Comparison of ENCODE assay signal across 18 cellular contexts in the genomic region with DNA sequence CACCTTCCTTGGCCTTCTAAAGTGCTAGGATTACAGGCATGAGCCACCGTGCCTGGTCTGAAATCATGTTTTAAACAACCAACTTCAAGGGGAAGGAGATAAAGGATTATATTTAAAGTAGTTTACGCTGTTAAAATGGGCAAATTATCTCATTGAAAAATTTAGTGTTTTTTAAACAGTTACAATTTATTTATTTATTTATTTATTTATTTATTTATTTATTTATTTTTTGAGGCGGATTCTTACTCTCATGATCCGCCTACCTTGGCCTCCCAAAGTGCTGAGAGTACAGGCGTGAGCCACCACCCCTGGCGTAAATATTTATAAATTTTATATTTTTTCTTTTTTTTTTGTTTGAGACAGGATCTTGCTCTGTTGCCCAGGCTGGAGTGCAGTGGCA.
"Had no signal": no experiment of that assay in that cellular context is flagged by ENCODE, and none has a peak within 500 bp of the region (broad histone marks: within the 10 kb centered on the region; RNA-seq: fewer than 3 reads in every experiment).

No MANE protein-coding gene starts in this region.

- H3K27ac Mint-ChIP-seq: mesothelial cell of epicardium; natural killer cell; nephron progenitor cell; neural progenitor cell; stimulated activated naive CD8-positive, alpha-beta T cell treated with anti-CD3 and anti-CD28 coated beads, Interleukin-15, Interleukin-2, amounts not matched to agents 100 ng/mL and 50 ng/mL, for 24 hours had no signal

- H3K9me3 Mint-ChIP-seq: mesothelial cell of epicardium; naive B cell; natural killer cell; nephron progenitor cell; neural progenitor cell; stimulated activated naive CD8-positive, alpha-beta T cell treated with anti-CD3 and anti-CD28 coated beads, Interleukin-15, Interleukin-2, amounts not matched to agents 100 ng/mL and 50 ng/mL, for 24 hours had no signal

- DNase-seq: islet precursor cell; left ventricle myocardium inferior; mesendoderm; naive B cell; natural killer cell; nephron progenitor cell; occipital lobe; right lobe of liver; stimulated activated CD4-positive, alpha-beta T cell treated with anti-CD3 and anti-CD28 coated beads, Interleukin-12 subunit alpha, Interleukin-12 subunit beta, amount 100 ng/mL, for 4 hours; stimulated activated CD4-positive, alpha-beta T cell treated with anti-CD3 and anti-CD28 coated beads, Interleukin-15, amount 100 ng/mL, for 24 hours; stimulated activated CD4-positive, alpha-beta T cell treated with anti-CD3 and anti-CD28 coated beads, Interleukin-2, amount 100 ng/mL, for 24 hours; stimulated activated CD4-positive, alpha-beta T cell treated with anti-CD3 and anti-CD28 coated beads, Interleukin-4, amount 100 ng/mL, for 1 hour; stimulated activated naive CD4-positive, alpha-beta T cell; trophoblast cell; uterus had no signal

- H3K27me3 Mint-ChIP-seq: naive B cell; stimulated activated naive CD8-positive, alpha-beta T cell treated with anti-CD3 and anti-CD28 coated beads, Interleukin-15, Interleukin-2, amounts not matched to agents 100 ng/mL and 50 ng/mL, for 24 hours had no signal

- H3K4me1 Mint-ChIP-seq: mesothelial cell of epicardium, nephron progenitor cell, neural progenitor cell had no signal

- ATAC-seq: natural killer cell, right lobe of liver had no signal

- H3K4me3 Mint-ChIP-seq: mesothelial cell of epicardium; naive B cell; natural killer cell; nephron progenitor cell; neural progenitor cell; stimulated activated naive CD8-positive, alpha-beta T cell treated with anti-CD3 and anti-CD28 coated beads, Interleukin-15, Interleukin-2, amounts not matched to agents 100 ng/mL and 50 ng/mL, for 24 hours had no signal

- H3K36me3 Mint-ChIP-seq: naive B cell, natural killer cell had no signal
